ENCODE assay signal across 1 cellular context in genomic region chr3:52894756-52895155, GRCh38.
TF ChIP-seq lines count a peak whose summit lies in the region.

No MANE protein-coding gene starts in this region.

TF ChIP-seq in neural cell, 6 proteins besides CTCF, POLR2A, EP300 and RAD21 (continued from another document):
- TF ChIP-seq POLR2AphosphoS5 (IDR thresholded peaks at IDR 0.05) = no peak
